Comparison of ENCODE assay signal across 1 cellular context in the genomic region with DNA sequence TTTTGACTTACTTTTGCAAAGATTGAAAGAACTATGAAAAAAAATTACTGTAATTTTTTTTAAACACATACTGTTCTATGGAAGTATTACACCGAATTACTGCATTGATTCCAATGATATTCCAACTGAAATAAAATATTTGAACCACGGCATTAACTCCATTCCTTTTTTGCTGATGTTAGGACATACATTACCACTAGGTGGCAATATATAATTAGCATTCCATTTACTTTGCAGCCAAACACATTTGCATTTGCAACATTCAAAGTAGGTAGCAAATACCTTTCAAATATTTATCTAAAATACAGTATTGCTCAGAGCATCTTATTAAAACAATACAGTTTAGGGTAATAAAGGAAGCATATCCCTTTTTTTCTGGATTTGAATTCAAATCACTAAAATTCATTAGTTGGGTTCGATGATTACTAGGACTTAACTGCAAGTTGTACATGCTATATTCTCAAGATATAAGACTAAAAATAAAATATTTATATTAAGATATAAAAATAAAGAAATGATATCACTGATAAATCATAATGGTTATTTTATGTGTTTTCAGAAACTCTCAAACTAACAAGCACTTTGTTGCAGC.
A peak's percentile ranks its signal among the peaks of the same experiment; 100 is the strongest.
TF ChIP-seq lines count a peak whose summit lies in the region.

No MANE protein-coding gene starts in this region.

TF ChIP-seq in HepG2, 621 proteins besides CTCF, POLR2A, EP300 and RAD21 (continued from another document):
- TF ChIP-seq, protein P1, sequence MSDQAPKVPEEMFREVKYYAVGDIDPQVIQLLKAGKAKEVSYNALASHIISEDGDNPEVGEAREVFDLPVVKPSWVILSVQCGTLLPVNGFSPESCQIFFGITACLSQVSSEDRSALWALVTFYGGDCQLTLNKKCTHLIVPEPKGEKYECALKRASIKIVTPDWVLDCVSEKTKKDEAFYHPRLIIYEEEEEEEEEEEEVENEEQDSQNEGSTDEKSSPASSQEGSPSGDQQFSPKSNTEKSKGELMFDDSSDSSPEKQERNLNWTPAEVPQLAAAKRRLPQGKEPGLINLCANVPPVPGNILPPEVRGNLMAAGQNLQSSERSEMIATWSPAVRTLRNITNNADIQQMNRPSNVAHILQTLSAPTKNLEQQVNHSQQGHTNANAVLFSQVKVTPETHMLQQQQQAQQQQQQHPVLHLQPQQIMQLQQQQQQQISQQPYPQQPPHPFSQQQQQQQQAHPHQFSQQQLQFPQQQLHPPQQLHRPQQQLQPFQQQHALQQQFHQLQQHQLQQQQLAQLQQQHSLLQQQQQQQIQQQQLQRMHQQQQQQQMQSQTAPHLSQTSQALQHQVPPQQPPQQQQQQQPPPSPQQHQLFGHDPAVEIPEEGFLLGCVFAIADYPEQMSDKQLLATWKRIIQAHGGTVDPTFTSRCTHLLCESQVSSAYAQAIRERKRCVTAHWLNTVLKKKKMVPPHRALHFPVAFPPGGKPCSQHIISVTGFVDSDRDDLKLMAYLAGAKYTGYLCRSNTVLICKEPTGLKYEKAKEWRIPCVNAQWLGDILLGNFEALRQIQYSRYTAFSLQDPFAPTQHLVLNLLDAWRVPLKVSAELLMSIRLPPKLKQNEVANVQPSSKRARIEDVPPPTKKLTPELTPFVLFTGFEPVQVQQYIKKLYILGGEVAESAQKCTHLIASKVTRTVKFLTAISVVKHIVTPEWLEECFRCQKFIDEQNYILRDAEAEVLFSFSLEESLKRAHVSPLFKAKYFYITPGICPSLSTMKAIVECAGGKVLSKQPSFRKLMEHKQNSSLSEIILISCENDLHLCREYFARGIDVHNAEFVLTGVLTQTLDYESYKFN (CRISPR knock-in tag; conservative IDR thresholded peaks at IDR 0.05), result no peak
- TF ChIP-seq, protein P2, sequence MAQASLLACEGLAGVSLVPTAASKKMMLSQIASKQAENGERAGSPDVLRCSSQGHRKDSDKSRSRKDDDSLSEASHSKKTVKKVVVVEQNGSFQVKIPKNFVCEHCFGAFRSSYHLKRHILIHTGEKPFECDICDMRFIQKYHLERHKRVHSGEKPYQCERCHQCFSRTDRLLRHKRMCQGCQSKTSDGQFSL (CRISPR knock-in tag; IDR thresholded peaks at IDR 0.05), result no peak
- TF ChIP-seq GATA4 (IDR thresholded peaks at IDR 0.05; ENCODE audit: borderline replicate concordance, low read depth) (no peak), MAFK (conservative IDR thresholded peaks at IDR 0.05 in 1 of 2, IDR thresholded peaks at IDR 0.05 in 1 of 2; ENCODE audit: low read length in 2 of 2) (peak; percentile 67 to 68; a peak in 3 of 4 replicates), CREM (IDR thresholded peaks at IDR 0.05) (no peak), CREM (CRISPR knock-in tag; IDR thresholded peaks at IDR 0.05) (no peak)
- TF ChIP-seq, protein P3, sequence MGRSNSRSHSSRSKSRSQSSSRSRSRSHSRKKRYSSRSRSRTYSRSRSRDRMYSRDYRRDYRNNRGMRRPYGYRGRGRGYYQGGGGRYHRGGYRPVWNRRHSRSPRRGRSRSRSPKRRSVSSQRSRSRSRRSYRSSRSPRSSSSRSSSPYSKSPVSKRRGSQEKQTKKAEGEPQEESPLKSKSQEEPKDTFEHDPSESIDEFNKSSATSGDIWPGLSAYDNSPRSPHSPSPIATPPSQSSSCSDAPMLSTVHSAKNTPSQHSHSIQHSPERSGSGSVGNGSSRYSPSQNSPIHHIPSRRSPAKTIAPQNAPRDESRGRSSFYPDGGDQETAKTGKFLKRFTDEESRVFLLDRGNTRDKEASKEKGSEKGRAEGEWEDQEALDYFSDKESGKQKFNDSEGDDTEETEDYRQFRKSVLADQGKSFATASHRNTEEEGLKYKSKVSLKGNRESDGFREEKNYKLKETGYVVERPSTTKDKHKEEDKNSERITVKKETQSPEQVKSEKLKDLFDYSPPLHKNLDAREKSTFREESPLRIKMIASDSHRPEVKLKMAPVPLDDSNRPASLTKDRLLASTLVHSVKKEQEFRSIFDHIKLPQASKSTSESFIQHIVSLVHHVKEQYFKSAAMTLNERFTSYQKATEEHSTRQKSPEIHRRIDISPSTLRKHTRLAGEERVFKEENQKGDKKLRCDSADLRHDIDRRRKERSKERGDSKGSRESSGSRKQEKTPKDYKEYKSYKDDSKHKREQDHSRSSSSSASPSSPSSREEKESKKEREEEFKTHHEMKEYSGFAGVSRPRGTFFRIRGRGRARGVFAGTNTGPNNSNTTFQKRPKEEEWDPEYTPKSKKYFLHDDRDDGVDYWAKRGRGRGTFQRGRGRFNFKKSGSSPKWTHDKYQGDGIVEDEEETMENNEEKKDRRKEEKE (IDR thresholded peaks at IDR 0.05), result no peak
